Comparison of ENCODE assay signal across 18 cellular contexts in genomic region chr7:155371331-155371883, GRCh38.
A peak's percentile ranks its signal among the peaks of the same experiment; 100 is the strongest.
DNase-seq lines count a peak whose midpoint lies in the region; ATAC-seq, FAIRE-seq and TF ChIP-seq lines count a peak whose summit lies in the region.
"Had no signal": no experiment of that assay in that cellular context is flagged by ENCODE, and none has a peak within 500 bp of the region (broad histone marks: within the 10 kb centered on the region; RNA-seq: fewer than 3 reads in every experiment).

No MANE protein-coding gene starts in this region.

- no peak overlapping the region for H3K27ac Mint-ChIP-seq in activated naive CD4-positive, alpha-beta T cell treated with anti-CD3 and anti-CD28 coated beads, Interleukin-2, amount 10 ng/mL, durations not matched to agents 7 days and 5 days
- H3K27ac Mint-ChIP-seq: HFFc6 had no signal

- CTCF ChIA-PET in activated naive CD4-positive, alpha-beta T cell treated with anti-CD3 and anti-CD28 coated beads, Interleukin-2, amount 10 ng/mL, durations not matched to agents 7 days and 5 days (lab: Charles Lee): interaction anchor here (0.9 to 1.0 kb wide), 2 partner anchors 27 to 446 kb away, joined by 3 to 4 read pairs; no protein-coding TSS in a partner anchor

- ATAC-seq in Right ventricle myocardium inferior (no peak), Right ventricle myocardium superior (ENCODE audit: poor library complexity) (no peak), RWPE2 (ENCODE audit: low read depth) (no peak), HG02623 (IDR thresholded peaks at IDR 0.05; ENCODE audit: unreplicated experiment) (no peak)
- ATAC-seq: HepG2 had no signal

- H3K36me3 Mint-ChIP-seq in activated naive CD4-positive, alpha-beta T cell treated with anti-CD3 and anti-CD28 coated beads, Interleukin-2, amount 10 ng/mL, durations not matched to agents 7 days and 5 days: no peaks in the 10 kb centered on the region

- DNase-seq in Right ventricle myocardium inferior (ENCODE audit: missing footprints) (peak; percentile 49), Right ventricle myocardium superior (no peak), RWPE2 (ENCODE audit: low spot score) (peak; percentile 53), kidney (peak; percentile 33), retina (peak; percentile 25), NCI-H146 treated with DMSO at 0.1 percent for 48 hours (lab: John Stamatoyannopoulos, UW; ENCODE audit: unreplicated experiment) (no peak)
- DNase-seq in activated naive CD4-positive, alpha-beta T cell treated with anti-CD3 and anti-CD28 coated beads, Interleukin-2, amount 10 ng/mL, durations not matched to agents 7 days and 5 days: no peak
- DNase-seq: 8988T, Caco-2, HFFc6, Kasumi-1, NCI-H1930, NCI-H2171, Peyer's patch, SIG-M5 had no signal

- intact Hi-C loops in Right ventricle myocardium inferior (cut with DNase I) (no loop called here), Right ventricle myocardium superior (cut with DNase I) (no loop called here), kidney (cut with DNase I) (no loop called here)

- no peak overlapping the region for H3K4me3 ChIP-seq in RWPE2 (ENCODE audit: severe bottlenecking)
- H3K4me3 ChIP-seq in kidney (ENCODE audit: low read length in 2 of 2): no peak overlapping the region

- H3K4me3 Mint-ChIP-seq in activated naive CD4-positive, alpha-beta T cell treated with anti-CD3 and anti-CD28 coated beads, Interleukin-2, amount 10 ng/mL, durations not matched to agents 7 days and 5 days: no peak overlapping the region
- H3K4me3 Mint-ChIP-seq: HFFc6 had no signal

- FAIRE-seq in kidney (lab: Jason Lieb, UNC): no peak
- FAIRE-seq: GM18507, HepG2 had no signal

- peaks cover 25% of the 10 kb centered on the region for H3K4me1 Mint-ChIP-seq in activated naive CD4-positive, alpha-beta T cell treated with anti-CD3 and anti-CD28 coated beads, Interleukin-2, amount 10 ng/mL, durations not matched to agents 7 days and 5 days

- H3K27ac ChIP-seq in RWPE2 (ENCODE audit: poor library complexity, severe bottlenecking) (no peak overlapping the region), kidney (ENCODE audit: low read depth in 2 of 2, low read length in 2 of 2) (no peak overlapping the region)
- H3K27ac ChIP-seq: Peyer's patch had no signal

- H3K27me3 ChIP-seq in RWPE2 (ENCODE audit: insufficient read depth, poor library complexity, severe bottlenecking): peaks cover 64% of the 10 kb centered on the region

- no peaks in the 10 kb centered on the region for H3K9me3 Mint-ChIP-seq in activated naive CD4-positive, alpha-beta T cell treated with anti-CD3 and anti-CD28 coated beads, Interleukin-2, amount 10 ng/mL, durations not matched to agents 7 days and 5 days
- H3K9me3 Mint-ChIP-seq: HFFc6 had no signal

- no peaks in the 10 kb centered on the region for H3K36me3 ChIP-seq in RWPE2 (ENCODE audit: low read depth)
- no peaks in the 10 kb centered on the region for H3K36me3 ChIP-seq in kidney (ENCODE audit: control insufficient read depth in 1 of 2, insufficient read depth in 2 of 2, low read length in 2 of 2)
- H3K36me3 ChIP-seq: Peyer's patch had no signal

- H3K9me3 ChIP-seq in RWPE2 (ENCODE audit: severe bottlenecking) (no peaks in the 10 kb centered on the region), kidney (ENCODE audit: control insufficient read depth in 1 of 2, low read length in 2 of 2) (no peaks in the 10 kb centered on the region)
- H3K9me3 ChIP-seq: Caco-2, Peyer's patch had no signal

- H3K4me1 ChIP-seq in RWPE2 (ENCODE audit: insufficient read depth, poor library complexity, severe bottlenecking) (no peaks in the 10 kb centered on the region), kidney (ENCODE audit: control insufficient read depth in 1 of 2, insufficient read depth in 1 of 2, low read depth in 1 of 2, low read length in 2 of 2) (peaks cover 0 to 13% of the 10 kb centered on the region in 2 donors)

- no peak overlapping the region for H3K9ac ChIP-seq in kidney (ENCODE audit: low read length in 2 of 2)

- peaks cover 83% of the 10 kb centered on the region for H3K27me3 Mint-ChIP-seq in activated naive CD4-positive, alpha-beta T cell treated with anti-CD3 and anti-CD28 coated beads, Interleukin-2, amount 10 ng/mL, durations not matched to agents 7 days and 5 days

- TF ChIP-seq CTCF in RWPE2 (IDR thresholded peaks at IDR 0.05; ENCODE audit: poor library complexity, severe bottlenecking): no peak
- no peak for TF ChIP-seq CTCF in kidney (IDR thresholded peaks at IDR 0.05; ENCODE audit: borderline replicate concordance, extremely low read depth, insufficient read depth)

Comparison
In these comparisons a context has a peak if more than half of its experiments do, and no peak if none do; other contexts are left out.
1. DNase-seq: peak in Right ventricle myocardium inferior (single experiment), RWPE2 (single experiment), kidney (single experiment) and retina (single experiment); none in Right ventricle myocardium superior (single experiment), NCI-H146 treated with DMSO at 0.1 percent for 48 hours (single experiment) and activated naive CD4-positive, alpha-beta T cell treated with anti-CD3 and anti-CD28 coated beads, Interleukin-2, amount 10 ng/mL, durations not matched to agents 7 days and 5 days (single experiment).